In genomic region chr20:23034721-23035671, GRCh38 we compare ENCODE assay signal across 22 cellular contexts. TPM values are rescaled to one million over a fixed set of nuclear protein-coding genes. Genes with fewer than 3 reads are reported as not detected.
DNase-seq lines count a peak whose midpoint lies in the region; ATAC-seq and TF ChIP-seq lines count a peak whose summit lies in the region.
"Had no signal": no experiment of that assay in that cellular context is flagged by ENCODE, and none has a peak within 500 bp of the region (broad histone marks: within the 10 kb centered on the region; RNA-seq: fewer than 3 reads in every experiment).

Gene SSTR4 (plus strand): TSS chr20:23035312. CDS start chr20:23035484, 172 bp downstream.

- H3K27ac Mint-ChIP-seq in neural progenitor cell (no peak within 1 kb of the TSS), Calu3 (ENCODE audit: unreplicated experiment) (no peak within 1 kb of the TSS)
- H3K27ac Mint-ChIP-seq in stimulated activated naive B cell treated with anti-CD40 and anti-IgM and Interleukin-4, amounts not matched to agents 10 μg/mL and 1 μg/mL and 100 μg/mL, for 72 hours: no peak within 1 kb of the TSS
- H3K27ac Mint-ChIP-seq: activated naive CD8-positive, alpha-beta T cell treated with anti-CD3 and anti-CD28 coated beads, Interleukin-2, amount 50 U/mL, for 24 hours; CD14-positive monocyte had no signal

- no peaks in the 10 kb centered on the region for H3K4me1 Mint-ChIP-seq in neural progenitor cell
- H3K4me1 Mint-ChIP-seq in stimulated activated naive B cell treated with anti-CD40 and anti-IgM and Interleukin-4, amounts not matched to agents 10 μg/mL and 1 μg/mL and 100 μg/mL, for 72 hours: peaks cover 0 to 2% of the 10 kb centered on the region in 2 donors
- no peaks in the 10 kb centered on the region for H3K4me1 Mint-ChIP-seq in Calu3 (ENCODE audit: low read depth, unreplicated experiment)
- H3K4me1 Mint-ChIP-seq: activated naive CD8-positive, alpha-beta T cell treated with anti-CD3 and anti-CD28 coated beads, Interleukin-2, amount 50 U/mL, for 24 hours; central memory CD8-positive, alpha-beta T cell; naive B cell had no signal

- H3K36me3 ChIP-seq in heart left ventricle (no peaks in the 10 kb centered on the region), neural progenitor cell (no peaks in the 10 kb centered on the region)

- peak within 1 kb of the TSS; percentile 87 for H2AFZ ChIP-seq in neural progenitor cell (replicated peaks)

- no peak for DNase-seq in heart left ventricle
- no peak for DNase-seq in Right ventricle myocardium superior
- no peak for DNase-seq in left ventricle myocardium superior
- peak; percentile 62 for DNase-seq in neural progenitor cell (ENCODE audit: low spot score)
- DNase-seq in activated naive CD4-positive, alpha-beta T cell treated with Interleukin-2 at 50 U/mL for 16 hours: no peak
- DNase-seq in stimulated activated naive B cell treated with anti-CD40 and anti-IgM and Interleukin-4, amounts not matched to agents 10 μg/mL and 1 μg/mL and 100 μg/mL, for 72 hours: no peak
- no peak for DNase-seq in Calu3
- no peak for DNase-seq in stimulated activated CD4-positive, alpha-beta T cell treated with anti-CD3 and anti-CD28 coated beads, Interleukin-15, amount 100 ng/mL, for 24 hours
- DNase-seq: activated naive CD8-positive, alpha-beta T cell treated with anti-CD3 and anti-CD28 coated beads, Interleukin-2, amount 50 U/mL, for 24 hours; activated T-cell treated with anti-CD3 and anti-CD28 coated beads, Interleukin-2, amount 50 U/mL, for 1 hour; DMS79; naive B cell; NCI-H1436 treated with DMSO at 0.1 percent for 48 hours; NCI-H226; SK-N-SH had no signal

- peaks cover 2% of the 10 kb centered on the region for H3K36me3 Mint-ChIP-seq in neural progenitor cell
- H3K36me3 Mint-ChIP-seq in stimulated activated naive B cell treated with anti-CD40 and anti-IgM and Interleukin-4, amounts not matched to agents 10 μg/mL and 1 μg/mL and 100 μg/mL, for 72 hours: no peaks in the 10 kb centered on the region
- H3K36me3 Mint-ChIP-seq in Calu3 (ENCODE audit: insufficient read depth, unreplicated experiment): no peaks in the 10 kb centered on the region
- H3K36me3 Mint-ChIP-seq: naive B cell had no signal

- 21 to 62% (median 40%) methylated on average over 22 to 83 of the region's 83 CpGs for WGBS in heart left ventricle, 4 donors

- no peaks in the 10 kb centered on the region for H3K79me2 ChIP-seq in neural progenitor cell (ENCODE audit: low read depth)

- H3K9me3 Mint-ChIP-seq in neural progenitor cell (peaks cover 3% of the 10 kb centered on the region), Calu3 (ENCODE audit: low read depth, unreplicated experiment) (no peaks in the 10 kb centered on the region)
- H3K9me3 Mint-ChIP-seq in stimulated activated naive B cell treated with anti-CD40 and anti-IgM and Interleukin-4, amounts not matched to agents 10 μg/mL and 1 μg/mL and 100 μg/mL, for 72 hours: peaks cover 0 to 1% of the 10 kb centered on the region in 2 donors
- H3K9me3 Mint-ChIP-seq: activated naive CD8-positive, alpha-beta T cell treated with anti-CD3 and anti-CD28 coated beads, Interleukin-2, amount 50 U/mL, for 24 hours; central memory CD8-positive, alpha-beta T cell had no signal

- H3K27me3 Mint-ChIP-seq in neural progenitor cell (ENCODE audit: insufficient read depth, low read depth) (peaks cover 40% of the 10 kb centered on the region), Calu3 (ENCODE audit: unreplicated experiment) (peaks cover 14% of the 10 kb centered on the region)
- H3K27me3 Mint-ChIP-seq in stimulated activated naive B cell treated with anti-CD40 and anti-IgM and Interleukin-4, amounts not matched to agents 10 μg/mL and 1 μg/mL and 100 μg/mL, for 72 hours: peaks cover 33 to 59% of the 10 kb centered on the region in 2 donors

- H3K27ac ChIP-seq in heart left ventricle: no peak within 1 kb of the TSS
- H3K27ac ChIP-seq in neural progenitor cell: no peak within 1 kb of the TSS

- peaks cover 0 to 27% (median 6%) of the 10 kb centered on the region in 12 donors for H3K4me1 ChIP-seq in heart left ventricle
- no peaks in the 10 kb centered on the region for H3K4me1 ChIP-seq in neural progenitor cell

- H3K4me3 Mint-ChIP-seq in neural progenitor cell: no peak within 1 kb of the TSS
- no peak within 1 kb of the TSS for H3K4me3 Mint-ChIP-seq in stimulated activated naive B cell treated with anti-CD40 and anti-IgM and Interleukin-4, amounts not matched to agents 10 μg/mL and 1 μg/mL and 100 μg/mL, for 72 hours
- H3K4me3 Mint-ChIP-seq in Calu3 (ENCODE audit: low read depth, unreplicated experiment): no peak within 1 kb of the TSS
- H3K4me3 Mint-ChIP-seq: activated naive CD8-positive, alpha-beta T cell treated with anti-CD3 and anti-CD28 coated beads, Interleukin-2, amount 50 U/mL, for 24 hours; central memory CD8-positive, alpha-beta T cell; naive B cell had no signal

- CTCF ChIA-PET in Calu3 (lab: Charles Lee): no interaction called here

- H3K4me2 ChIP-seq in neural progenitor cell: peak within 1 kb of the TSS; percentile 93
- H3K4me2 ChIP-seq: SK-N-SH had no signal

- no peak for TF ChIP-seq CTCF in heart left ventricle (IDR thresholded peaks at IDR 0.05)
- TF ChIP-seq CTCF in neural progenitor cell (IDR thresholded peaks at IDR 0.05): no peak
- TF ChIP-seq CTCF in Calu3 (IDR thresholded peaks at IDR 0.05; ENCODE audit: unreplicated experiment): no peak

- intact Hi-C loops in heart left ventricle (cut with DNase I): loop anchor here in 1 of 10 donors (5.0 kb wide), 1 partner anchor 338 kb away; no protein-coding TSS in a partner anchor
- intact Hi-C loops in Right ventricle myocardium superior (cut with DNase I): no loop called here
- intact Hi-C loops in left ventricle myocardium superior (cut with micrococcal nuclease): no loop called here
- intact Hi-C loops in Calu3 (cut with micrococcal nuclease; ENCODE audit: unreplicated experiment): no loop called here

- TF ChIP-seq POLR2A in heart left ventricle (IDR thresholded peaks at IDR 0.05): no peak

- no peaks in the 10 kb centered on the region for H4K20me1 ChIP-seq in neural progenitor cell (ENCODE audit: low read depth)

- peak in 1 of 4 donors; percentile 38 for ATAC-seq in heart left ventricle
- ATAC-seq in Right ventricle myocardium superior (ENCODE audit: poor library complexity): no peak
- ATAC-seq in left ventricle myocardium superior: peak; percentile 29
- no peak for ATAC-seq in stimulated activated naive B cell treated with anti-CD40 and anti-IgM and Interleukin-4, amounts not matched to agents 10 μg/mL and 1 μg/mL and 100 μg/mL, for 72 hours (replicated peaks)
- ATAC-seq: activated naive CD8-positive, alpha-beta T cell treated with anti-CD3 and anti-CD28 coated beads, Interleukin-2, amount 50 U/mL, for 24 hours; left lobe of liver had no signal

- no peaks in the 10 kb centered on the region for H3F3A ChIP-seq in neural progenitor cell (ENCODE audit: low read depth)

- BruUV-seq in Calu3 (replicated peaks; lab: Mats Ljungman, UMichigan): no TSS peak

- H3K27me3 ChIP-seq in heart left ventricle (peaks cover 12 to 47% (median 28%) of the 10 kb centered on the region in 9 donors), neural progenitor cell (peaks cover 84% of the 10 kb centered on the region)

- no peaks in the 10 kb centered on the region for H3K9me3 ChIP-seq in heart left ventricle
- no peaks in the 10 kb centered on the region for H3K9me3 ChIP-seq in neural progenitor cell (ENCODE audit: low read depth)
- H3K9me3 ChIP-seq: SK-N-SH had no signal

- H3K9ac ChIP-seq in neural progenitor cell: no peak within 1 kb of the TSS
- H3K9ac ChIP-seq: SK-N-SH had no signal

- H3K4me3 ChIP-seq in heart left ventricle: peak within 1 kb of the TSS in 8 of 12 donors; percentile 10 to 52 (median 30)
- peak within 1 kb of the TSS; percentile 51 for H3K4me3 ChIP-seq in neural progenitor cell

RNA-seq across cellular contexts. Expression of gene SSTR4, which starts in this region (rescaled TPM):
- total RNA-seq in heart left ventricle (under 1 TPM in 1 of 9 donors, not detected in 8; 0.28 TPM), Right ventricle myocardium superior (not detected), left ventricle myocardium superior (not detected), neural progenitor cell (ENCODE audit: low replicate concordance) (not detected in 2 replicates), Calu3 (2022) (not detected in 2 replicates)
- polyA plus RNA-seq in heart left ventricle: not detected
- total RNA-seq: A673, glomerular endothelial cell, left lobe of liver, posterior vena cava, temporal lobe had no signal
- polyA plus RNA-seq: CD14-positive monocyte, SK-N-SH had no signal

Comparison
In these comparisons a context has a peak if more than half of its experiments do, and no peak if none do; other contexts are left out.
1. Peak in ATAC-seq in left ventricle myocardium superior; RNA of the gene not detected or under 1 TPM.
2. Peak in DNase-seq, H3K4me3 ChIP-seq and H3K4me2 ChIP-seq in neural progenitor cell; RNA of the gene not detected or under 1 TPM.